13 cellular contexts compared by ENCODE assay signal in genomic region chr2:236656166-236656565, GRCh38.
"Had no signal": no experiment of that assay in that cellular context is flagged by ENCODE, and none has a peak within 500 bp of the region (broad histone marks: within the 10 kb centered on the region; RNA-seq: fewer than 3 reads in every experiment).

No MANE protein-coding gene starts in this region.

- DNase-seq: foreskin keratinocyte; left colon; mammary epithelial cell; naive thymus-derived CD8-positive, alpha-beta T cell; nucleus accumbens; ovary; right lobe of liver; stimulated activated CD4-positive, alpha-beta T cell treated with anti-CD3 and anti-CD28 coated beads, Interleukin-4, amount 100 ng/mL, for 1 hour; stimulated activated CD8-positive, alpha-beta memory T cell treated with anti-CD3 and anti-CD28 coated beads, Interleukin-4, amount 100 ng/mL, for 48 hours; testis had no signal

- H3K4me3 Mint-ChIP-seq: dendritic cell treated with granulocyte-macrophage colony-stimulating factor and Interleukin-4, amounts not matched to agents 40 ng/mL and 50 ng/mL, for 4 days; naive thymus-derived CD8-positive, alpha-beta T cell; stimulated activated memory B cell treated with anti-CD40 and anti-IgM and Interleukin-4, amounts not matched to agents 10 μg/mL and 1 μg/mL and 100 μg/mL, for 72 hours; stimulated activated naive CD8-positive, alpha-beta T cell treated with anti-CD3 and anti-CD28 coated beads, Interleukin-15, Interleukin-2, amounts not matched to agents 100 ng/mL and 50 ng/mL, for 24 hours had no signal

- H3K9me3 Mint-ChIP-seq: dendritic cell treated with granulocyte-macrophage colony-stimulating factor and Interleukin-4, amounts not matched to agents 40 ng/mL and 50 ng/mL, for 4 days; stimulated activated memory B cell treated with anti-CD40 and anti-IgM and Interleukin-4, amounts not matched to agents 10 μg/mL and 1 μg/mL and 100 μg/mL, for 72 hours; stimulated activated naive CD8-positive, alpha-beta T cell treated with anti-CD3 and anti-CD28 coated beads, Interleukin-15, Interleukin-2, amounts not matched to agents 100 ng/mL and 50 ng/mL, for 24 hours had no signal

- H3K4me1 Mint-ChIP-seq: naive thymus-derived CD8-positive, alpha-beta T cell; stimulated activated memory B cell treated with anti-CD40 and anti-IgM and Interleukin-4, amounts not matched to agents 10 μg/mL and 1 μg/mL and 100 μg/mL, for 72 hours had no signal

- ATAC-seq: foreskin keratinocyte; left colon; naive thymus-derived CD8-positive, alpha-beta T cell; stimulated activated memory B cell treated with anti-CD40 and anti-IgM and Interleukin-4, amounts not matched to agents 10 μg/mL and 1 μg/mL and 100 μg/mL, for 72 hours had no signal

- H3K36me3 Mint-ChIP-seq: naive thymus-derived CD8-positive, alpha-beta T cell; stimulated activated memory B cell treated with anti-CD40 and anti-IgM and Interleukin-4, amounts not matched to agents 10 μg/mL and 1 μg/mL and 100 μg/mL, for 72 hours had no signal

- H3K27ac Mint-ChIP-seq: dendritic cell treated with granulocyte-macrophage colony-stimulating factor and Interleukin-4, amounts not matched to agents 40 ng/mL and 50 ng/mL, for 4 days; naive thymus-derived CD8-positive, alpha-beta T cell; stimulated activated memory B cell treated with anti-CD40 and anti-IgM and Interleukin-4, amounts not matched to agents 10 μg/mL and 1 μg/mL and 100 μg/mL, for 72 hours; stimulated activated naive CD8-positive, alpha-beta T cell treated with anti-CD3 and anti-CD28 coated beads, Interleukin-15, Interleukin-2, amounts not matched to agents 100 ng/mL and 50 ng/mL, for 24 hours had no signal
